ENCODE assay signal across 12 cellular contexts in genomic region chr15:25684521-25685215, GRCh38.
DNase-seq lines count a peak whose midpoint lies in the region; ATAC-seq and TF ChIP-seq lines count a peak whose summit lies in the region.
"Had no signal": no experiment of that assay in that cellular context is flagged by ENCODE, and none has a peak within 500 bp of the region (broad histone marks: within the 10 kb centered on the region; RNA-seq: fewer than 3 reads in every experiment).

No MANE protein-coding gene starts in this region.

- no peaks in the 10 kb centered on the region for H3K27me3 ChIP-seq in RWPE2 (ENCODE audit: insufficient read depth, poor library complexity, severe bottlenecking)
- H3K27me3 ChIP-seq in heart left ventricle: no peaks in the 10 kb centered on the region

- peaks cover 24% of the 10 kb centered on the region for H3K4me1 Mint-ChIP-seq in osteocyte (ENCODE audit: unreplicated experiment)
- H3K4me1 Mint-ChIP-seq: CD4-positive, CD25-positive, alpha-beta regulatory T cell had no signal

- H3K27ac Mint-ChIP-seq in osteocyte (ENCODE audit: unreplicated experiment): peak overlapping the region; percentile 57
- H3K27ac Mint-ChIP-seq: T-helper 2 cell treated with Interferon-gamma antibody and Interleukin-4, amounts not matched to agents 5 μg/mL and 100 μg/mL, for 36 hours had no signal

- H3K9me3 Mint-ChIP-seq in osteocyte (ENCODE audit: unreplicated experiment): no peaks in the 10 kb centered on the region
- H3K9me3 Mint-ChIP-seq: T-helper 2 cell treated with Interferon-gamma antibody and Interleukin-4, amounts not matched to agents 5 μg/mL and 100 μg/mL, for 36 hours had no signal

- no peaks in the 10 kb centered on the region for H3K36me3 ChIP-seq in RWPE2 (ENCODE audit: low read depth)
- no peaks in the 10 kb centered on the region for H3K36me3 ChIP-seq in heart left ventricle

- WGBS in heart left ventricle, 4 donors: 72 to 81% (median 77%) methylated on average over 10 of the region's 10 CpGs

- TF ChIP-seq CTCF in RWPE2 (IDR thresholded peaks at IDR 0.05; ENCODE audit: poor library complexity, severe bottlenecking) (no peak), heart left ventricle (IDR thresholded peaks at IDR 0.05) (no peak), osteocyte (IDR thresholded peaks at IDR 0.05) (no peak)

- no peak overlapping the region for H3K4me3 Mint-ChIP-seq in osteocyte (ENCODE audit: unreplicated experiment)
- H3K4me3 Mint-ChIP-seq: CD4-positive, CD25-positive, alpha-beta regulatory T cell; T-helper 2 cell treated with Interferon-gamma antibody and Interleukin-4, amounts not matched to agents 5 μg/mL and 100 μg/mL, for 36 hours had no signal

- DNase-seq in AG08395 (ENCODE audit: low spot score) (peak; percentile 87), RWPE2 (ENCODE audit: low spot score) (peak; percentile 37), heart left ventricle (peak in 1 of 5 donors; percentile 58), osteocyte (ENCODE audit: extremely low spot score, unreplicated experiment) (no peak), iPS-NIHi7 (ENCODE audit: extremely low spot score) (no peak), NCI-H510A (lab: John Stamatoyannopoulos, UW) (no peak)
- DNase-seq: activated effector memory CD4-positive, alpha-beta T cell treated with Interleukin-2 at 50 U/mL for 16 hours; CD4-positive, CD25-positive, alpha-beta regulatory T cell; NCI-H526 had no signal

- H3K27ac ChIP-seq in RWPE2 (ENCODE audit: poor library complexity, severe bottlenecking) (no peak overlapping the region), heart left ventricle (peak overlapping the region in 4 of 12 donors; percentile 26 to 55 (median 38))

- ATAC-seq in RWPE2 (ENCODE audit: low read depth): peak; percentile 53; the same call in 2 of the 3 replicates
- ATAC-seq in heart left ventricle: peak; percentile 16 to 77 (median 58)
- no peak for ATAC-seq in GM19395 (IDR thresholded peaks at IDR 0.05; ENCODE audit: unreplicated experiment)
- no peak for ATAC-seq in HG03175 (IDR thresholded peaks at IDR 0.05; ENCODE audit: unreplicated experiment)

- no peaks in the 10 kb centered on the region for H3K9me3 ChIP-seq in RWPE2 (ENCODE audit: severe bottlenecking)
- peaks cover 0 to 4% (median 0%) of the 10 kb centered on the region in 12 donors for H3K9me3 ChIP-seq in heart left ventricle

- peaks cover 57% of the 10 kb centered on the region for H3K36me3 Mint-ChIP-seq in osteocyte (ENCODE audit: unreplicated experiment)

- no peak overlapping the region for H3K4me3 ChIP-seq in RWPE2 (ENCODE audit: severe bottlenecking)
- H3K4me3 ChIP-seq in heart left ventricle: no peak overlapping the region

- no peaks in the 10 kb centered on the region for H3K4me1 ChIP-seq in RWPE2 (ENCODE audit: insufficient read depth, poor library complexity, severe bottlenecking)
- peaks cover 0 to 35% (median 12%) of the 10 kb centered on the region in 12 donors for H3K4me1 ChIP-seq in heart left ventricle

- TF ChIP-seq POLR2A in heart left ventricle (IDR thresholded peaks at IDR 0.05): no peak

- intact Hi-C loops in heart left ventricle (cut with DNase I): loop anchor here in 2 of 10 donors (10.0 kb wide), 2 partner anchors 120 to 150 kb away; no protein-coding TSS in a partner anchor

- H3K27me3 Mint-ChIP-seq in osteocyte (ENCODE audit: unreplicated experiment): no peaks in the 10 kb centered on the region
- H3K27me3 Mint-ChIP-seq: CD4-positive, CD25-positive, alpha-beta regulatory T cell had no signal

Comparison
In these comparisons a context has a peak if more than half of its experiments do, and no peak if none do; other contexts are left out.
1. DNase-seq: peak in AG08395 (single experiment) and RWPE2 (single experiment); none in osteocyte (single experiment), iPS-NIHi7 (single experiment) and NCI-H510A (single experiment).
2. ATAC-seq: peak in RWPE2 (single experiment) and heart left ventricle (4 of 4); none in GM19395 (single experiment) and HG03175 (single experiment).